Comparison of ENCODE assay signal across 14 cellular contexts in genomic region chr13:30108913-30109237, GRCh38.
A peak's percentile ranks its signal among the peaks of the same experiment; 100 is the strongest.
DNase-seq lines count a peak whose midpoint lies in the region; TF ChIP-seq lines count a peak whose summit lies in the region.
"Had no signal": no experiment of that assay in that cellular context is flagged by ENCODE, and none has a peak within 500 bp of the region (broad histone marks: within the 10 kb centered on the region; RNA-seq: fewer than 3 reads in every experiment).

No MANE protein-coding gene starts in this region.

- TF ChIP-seq POLR2A in sigmoid colon (IDR thresholded peaks at IDR 0.05): no peak

- WGBS in sigmoid colon, 2 donors: 18 to 59% methylated on average over 8 of the region's 8 CpGs

- H3K27me3 ChIP-seq in mucosa of rectum (ENCODE audit: control insufficient read depth in 2 of 2, insufficient read depth in 2 of 2, low read length in 2 of 2) (no peaks in the 10 kb centered on the region), sigmoid colon (no peaks in the 10 kb centered on the region)
- H3K27me3 ChIP-seq: BLaER1 had no signal

- peak overlapping the region; percentile 10 to 52 for H3K9ac ChIP-seq in mucosa of rectum (ENCODE audit: low read depth in 1 of 2, low read length in 2 of 2)
- H3K9ac ChIP-seq: BLaER1 had no signal

- H3K27ac ChIP-seq in epithelial cell of prostate: peak overlapping the region; percentile 71
- peak overlapping the region; percentile 74 to 85 for H3K27ac ChIP-seq in mucosa of rectum (ENCODE audit: low read depth in 2 of 2, low read length in 2 of 2)
- H3K27ac ChIP-seq in sigmoid colon: no peak overlapping the region
- H3K27ac ChIP-seq: BLaER1 had no signal

- TF ChIP-seq CTCF in sigmoid colon (IDR thresholded peaks at IDR 0.05): no peak

- no peak for TF ChIP-seq EP300 in sigmoid colon (IDR thresholded peaks at IDR 0.05)

- DNase-seq in HT-29 (ENCODE audit: low spot score) (peak; percentile 96), NCI-H345 (lab: John Stamatoyannopoulos, UW) (peak; percentile 79), epithelial cell of prostate (ENCODE audit: low read depth, low spot score) (peak; percentile 98), sigmoid colon (no peak), iPS-NIHi11 (ENCODE audit: low spot score) (no peak), HuH-7.5 (ENCODE audit: low spot score) (no peak)
- no peak for DNase-seq in effector CD8-positive, alpha-beta T cell (lab: John Stamatoyannopoulos, UW)
- DNase-seq: activated CD4-positive, alpha-beta T cell treated with anti-CD3 and anti-CD28 coated beads for 36 hours; GF-D8; hippocampal formation; retina; T-cell had no signal

- intact Hi-C loops in sigmoid colon (cut with DNase I): no loop called here

- H3K4me3 ChIP-seq in mucosa of rectum (ENCODE audit: low read length in 2 of 2): no peak overlapping the region
- H3K4me3 ChIP-seq in sigmoid colon: no peak overlapping the region
- H3K4me3 ChIP-seq: BLaER1 had no signal

- H3K9me3 ChIP-seq in mucosa of rectum (ENCODE audit: control insufficient read depth in 2 of 2, low read length in 2 of 2) (no peaks in the 10 kb centered on the region), sigmoid colon (no peaks in the 10 kb centered on the region)
- H3K9me3 ChIP-seq: BLaER1 had no signal

- H3K4me1 ChIP-seq in mucosa of rectum (ENCODE audit: control insufficient read depth in 2 of 2, insufficient read depth in 2 of 2, low read length in 2 of 2): peaks cover 14 to 24% of the 10 kb centered on the region in 2 donors
- H3K4me1 ChIP-seq in sigmoid colon: peaks cover 0 to 13% (median 13%) of the 10 kb centered on the region in 4 donors

- H3K36me3 ChIP-seq in mucosa of rectum (ENCODE audit: control insufficient read depth in 2 of 2, insufficient read depth in 2 of 2, low read length in 2 of 2) (no peaks in the 10 kb centered on the region), sigmoid colon (no peaks in the 10 kb centered on the region)
- H3K36me3 ChIP-seq: BLaER1 had no signal

Comparison
In these comparisons a context has a peak if more than half of its experiments do, and no peak if none do; other contexts are left out.
1. DNase-seq: peak in HT-29 (single experiment), NCI-H345 (single experiment) and epithelial cell of prostate (single experiment); none in sigmoid colon (single experiment), effector CD8-positive, alpha-beta T cell (single experiment), iPS-NIHi11 (single experiment) and HuH-7.5 (single experiment).
2. H3K27ac ChIP-seq: peak in epithelial cell of prostate (single experiment) and mucosa of rectum (2 of 2); none in sigmoid colon (0 of 4).